In genomic region chr2:113698251-113698650, GRCh38 we compare ENCODE assay signal across 1 cellular context.
TF ChIP-seq lines count a peak whose summit lies in the region.

No MANE protein-coding gene starts in this region.

TF ChIP-seq in K562, 482 proteins besides CTCF, POLR2A, EP300 and RAD21:
- TF ChIP-seq KDM1A (IDR thresholded peaks at IDR 0.05) (0 out of 4 replicates have a peak, but pooled peaks of 1 of the 2 experiments have one; percentile 36), RBM25 (IDR thresholded peaks at IDR 0.05; ENCODE audit: low read depth, low read length, severe bottlenecking) (peak; percentile 65), ZNF146 (CRISPR knock-in tag; IDR thresholded peaks at IDR 0.05; ENCODE audit: unreplicated experiment) (peak; percentile 97)
